In genomic region chr18:47316924-47317323, GRCh38 we compare ENCODE assay signal across 30 cellular contexts.
"Had no signal": no experiment of that assay in that cellular context is flagged by ENCODE, and none has a peak within 500 bp of the region (broad histone marks: within the 10 kb centered on the region; RNA-seq: fewer than 3 reads in every experiment).

No MANE protein-coding gene starts in this region.

- ATAC-seq: activated naive CD4-positive, alpha-beta T cell treated with anti-CD3 and anti-CD28 coated beads, Interleukin-2, amount 50 U/mL, for 72 hours; activated naive CD8-positive, alpha-beta T cell treated with anti-CD3 and anti-CD28 coated beads, Interleukin-2, amount 50 U/mL, for 24 hours; activated T-cell treated with anti-CD3 and anti-CD28 coated beads, Interleukin-2, amount 50 U/mL, for 4 hours; activated T-cell treated with anti-CD3 and anti-CD28 coated beads, Interleukin-2, amount 50 U/mL, for 72 hours; activated T-helper 17 cell treated with anti-CD3 and anti-CD28 coated beads, Interleukin-2, amount 50 U/mL, for 72 hours; body of pancreas had no signal

- H3K4me3 ChIP-seq: adrenal gland, ascending aorta, body of pancreas, breast epithelium, cardiac muscle cell had no signal

- DNase-seq: activated effector memory CD4-positive, alpha-beta T cell treated with anti-CD3 and anti-CD28 coated beads, Interleukin-2, amount 50 U/mL, for 16 hours; activated effector memory CD4-positive, alpha-beta T cell treated with Interleukin-2 at 50 U/mL for 16 hours; activated gamma-delta T cell; activated gamma-delta T cell treated with Interleukin-2 at 50 U/mL for 16 hours; activated naive CD4-positive, alpha-beta T cell; activated naive CD4-positive, alpha-beta T cell treated with anti-CD3 and anti-CD28 coated beads for 36 hours; activated naive CD4-positive, alpha-beta T cell treated with anti-CD3 and anti-CD28 coated beads, Interleukin-2, amount 10 ng/mL, durations not matched to agents 7 days and 5 days; activated naive CD4-positive, alpha-beta T cell treated with anti-CD3 and anti-CD28 coated beads, Interleukin-2, amount 50 U/mL, for 16 hours; activated naive CD4-positive, alpha-beta T cell treated with Interleukin-2 at 50 U/mL for 16 hours; activated naive CD8-positive, alpha-beta T cell treated with anti-CD3 and anti-CD28 coated beads for 36 hours; activated naive CD8-positive, alpha-beta T cell treated with anti-CD3 and anti-CD28 coated beads, Interleukin-2, amount 10 ng/mL, durations not matched to agents 7 days and 5 days; activated naive CD8-positive, alpha-beta T cell treated with anti-CD3 and anti-CD28 coated beads, Interleukin-2, amount 50 U/mL, for 24 hours; activated T-cell treated with anti-CD3 and anti-CD28 coated beads, Interleukin-2, amount 50 U/mL, for 4 hours; activated T-cell treated with anti-CD3 and anti-CD28 coated beads, Interleukin-2, amount 50 U/mL, for 48 hours; activated T-cell treated with anti-CD3 and anti-CD28 coated beads, Interleukin-2, amount 50 U/mL, for 72 hours; adrenal gland; amniotic stem cell; amygdala; anterior cingulate cortex; aorta; body of pancreas; brain microvascular endothelial cell; caudate nucleus; central memory CD4-positive, alpha-beta T cell; cerebellar nuclear complex had no signal

- H3K4me1 ChIP-seq: adrenal gland, ascending aorta, body of pancreas, breast epithelium had no signal

- H3K27ac ChIP-seq: adrenal gland, ascending aorta, body of pancreas, brain microvascular endothelial cell, breast epithelium, cardiac muscle cell had no signal

- H3K27me3 ChIP-seq: adrenal gland, ascending aorta, brain microvascular endothelial cell had no signal

- H3K9me3 ChIP-seq: adrenal gland, ascending aorta, body of pancreas, breast epithelium had no signal

- H3K36me3 ChIP-seq: adrenal gland, ascending aorta, brain microvascular endothelial cell, breast epithelium, cardiac muscle cell had no signal
